In the genomic region with DNA sequence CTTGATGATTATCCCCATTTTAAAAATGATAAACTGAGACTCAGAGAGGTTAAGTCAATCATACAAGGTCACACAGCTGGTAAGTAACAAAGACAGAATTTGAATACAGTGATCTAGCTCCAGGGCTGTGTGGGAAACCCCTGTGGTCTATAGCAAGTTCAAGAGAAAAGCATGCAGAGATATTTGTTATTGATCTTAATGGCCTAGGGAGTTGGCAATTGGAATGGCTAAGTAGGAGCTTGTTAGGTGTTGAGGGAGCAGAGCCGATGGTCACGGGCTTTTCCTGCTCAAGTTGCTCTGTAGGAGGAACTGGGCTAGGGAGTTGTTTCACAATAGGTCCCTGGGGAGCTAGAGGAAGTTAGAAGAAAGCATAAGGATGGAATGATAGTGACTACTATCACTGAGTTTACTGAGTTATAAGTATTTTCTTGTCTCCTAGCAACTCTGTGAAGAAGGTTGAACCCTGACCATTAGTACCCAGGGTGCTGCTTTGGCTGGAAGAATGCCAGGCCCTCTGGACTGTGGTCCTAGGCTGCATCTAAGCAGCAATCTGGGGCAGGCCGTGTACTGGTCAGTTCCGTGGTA, we compare ENCODE assay signal across 7 cellular contexts. TPM values are rescaled to one million over a fixed set of nuclear protein-coding genes. Genes with fewer than 3 reads are reported as not detected.
DNase-seq lines count a peak whose midpoint lies in the region; ATAC-seq, FAIRE-seq and TF ChIP-seq lines count a peak whose summit lies in the region.

No MANE protein-coding gene starts in this region.

- H3K27ac ChIP-seq in OCI-LY3 (ENCODE audit: low read length) (peak overlapping the region; percentile 8), esophagus squamous epithelium (peak overlapping the region in 3 of 4 donors; percentile 19 to 56 (median 47))

- FAIRE-seq in GM18507 (lab: Jason Lieb, UNC): peak; percentile 80

- DNase-seq in GM18507 (ENCODE audit: extremely low spot score, insufficient read length, low read depth) (no peak), H4 (ENCODE audit: low spot score) (peak; percentile 13), esophagus squamous epithelium (lab: John Stamatoyannopoulos, UW) (no peak), sciatic nerve (ENCODE audit: low spot score) (peak; percentile 66), SHP77 (lab: John Stamatoyannopoulos, UW) (no peak), NCI-H345 (lab: John Stamatoyannopoulos, UW) (no peak)

- WGBS in esophagus squamous epithelium, 2 donors: 45 to 72% methylated on average over 2 to 4 of the region's 4 CpGs

- H2AFZ ChIP-seq in OCI-LY3 (ENCODE audit: low read depth, low read length): peak overlapping the region; percentile 54; the same call in 1 of the 2 replicates

- H3K36me3 ChIP-seq in OCI-LY3 (replicated peaks; ENCODE audit: low read depth, low read length) (no peaks in the 10 kb centered on the region), esophagus squamous epithelium (peaks cover 0 to 7% (median 0%) of the 10 kb centered on the region in 3 donors)

- H3K9me3 ChIP-seq in OCI-LY3 (ENCODE audit: insufficient read depth, low read length): no peaks in the 10 kb centered on the region
- no peaks in the 10 kb centered on the region for H3K9me3 ChIP-seq in esophagus squamous epithelium

- H3K4me1 ChIP-seq in OCI-LY3 (ENCODE audit: low read length) (peaks cover 17% of the 10 kb centered on the region), esophagus squamous epithelium (peaks cover 0 to 21% (median 13%) of the 10 kb centered on the region in 3 donors)

- peak overlapping the region; percentile 34 for H3K4me2 ChIP-seq in OCI-LY3 (ENCODE audit: low read length)

- peak; percentile 96 for ATAC-seq in sciatic nerve

- H3K4me3 ChIP-seq in OCI-LY3 (ENCODE audit: low read length) (no peak overlapping the region), esophagus squamous epithelium (no peak overlapping the region)

- no peaks in the 10 kb centered on the region for H3K27me3 ChIP-seq in OCI-LY3 (ENCODE audit: low read depth, low read length)
- H3K27me3 ChIP-seq in esophagus squamous epithelium: no peaks in the 10 kb centered on the region

- H3K9ac ChIP-seq in OCI-LY3 (ENCODE audit: low read length): no peak overlapping the region

- H3K79me2 ChIP-seq in OCI-LY3 (ENCODE audit: low read length): no peaks in the 10 kb centered on the region

- no peak for TF ChIP-seq POLR2A in esophagus squamous epithelium (IDR thresholded peaks at IDR 0.05)

- TF ChIP-seq CTCF in OCI-LY3 (IDR thresholded peaks at IDR 0.05; ENCODE audit: low read depth, low read length): no peak
- TF ChIP-seq CTCF in esophagus squamous epithelium (IDR thresholded peaks at IDR 0.05): no peak

- intact Hi-C loops in esophagus squamous epithelium (cut with DNase I) (no loop called here), sciatic nerve (cut with DNase I) (no loop called here)

- H4K20me1 ChIP-seq in OCI-LY3 (ENCODE audit: insufficient read depth, low read length): no peaks in the 10 kb centered on the region

RNA-seq across cellular contexts. Expression of gene RNF125, which starts 30.0 kb away (rescaled TPM):
- total RNA-seq in H4 (2014; rRNA removed; shearing (Covaris generic)): 0.25 and 0.29 TPM in 2 replicates
- total RNA-seq in esophagus squamous epithelium (10 to 100 TPM in 1 of 4 donors, 1 to 10 TPM in 2, under 1 TPM in 1; 0.87 to 10.7 (median 3.2) TPM), sciatic nerve (8.5 TPM)

RNA-seq across cellular contexts. Expression of gene RNF138, which starts 43.1 kb away (rescaled TPM):
- 30.2 and 52.4 TPM in 2 replicates for total RNA-seq in H4 (2014; rRNA removed; shearing (Covaris generic))
- total RNA-seq in esophagus squamous epithelium (10 to 100 TPM; 13.2 to 28.6 (median 15.4) TPM), sciatic nerve (22.2 TPM)

Comparison
In these comparisons a context has a peak if more than half of its experiments do, and no peak if none do; other contexts are left out.
1. DNase-seq: peak in H4 (single experiment) and sciatic nerve (single experiment); none in GM18507 (single experiment), esophagus squamous epithelium (single experiment), SHP77 (0 of 2) and NCI-H345 (single experiment).